16 cellular contexts compared by ENCODE assay signal in the genomic region with DNA sequence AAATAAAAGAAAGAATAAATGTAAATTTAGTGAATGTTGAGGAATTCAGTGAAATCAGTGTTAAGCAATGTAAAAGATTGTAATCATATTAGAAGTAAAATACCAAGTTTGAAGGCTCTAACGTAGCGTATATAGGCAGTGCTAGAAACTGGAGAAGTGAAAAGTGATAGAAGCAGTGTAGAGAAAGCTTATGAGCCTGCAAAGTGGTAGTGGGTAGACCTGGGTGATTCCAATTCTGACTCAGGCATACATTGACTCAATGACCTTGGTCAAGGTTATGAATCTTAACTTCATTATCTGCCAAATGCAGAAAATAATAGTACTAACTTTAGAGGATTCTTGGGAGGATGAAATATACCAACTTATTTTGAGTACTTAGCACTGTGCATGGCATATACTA.
A peak's percentile ranks its signal among the peaks of the same experiment; 100 is the strongest.
DNase-seq lines count a peak whose midpoint lies in the region; ATAC-seq and TF ChIP-seq lines count a peak whose summit lies in the region.
"Had no signal": no experiment of that assay in that cellular context is flagged by ENCODE, and none has a peak within 500 bp of the region (broad histone marks: within the 10 kb centered on the region; RNA-seq: fewer than 3 reads in every experiment).

No MANE protein-coding gene starts in this region.

- H3K4me3 ChIP-seq in GM12865 (ENCODE audit: low read depth, low read length) = no peak overlapping the region
- H3K4me3 ChIP-seq: GM23248 had no signal

- no peak for TF ChIP-seq CTCF in GM12865 (IDR thresholded peaks at IDR 0.05; ENCODE audit: insufficient read depth, low read depth, low read length, missing control alignments)

- peak; percentile 56 for ATAC-seq in GM18907 (IDR thresholded peaks at IDR 0.05; ENCODE audit: unreplicated experiment)
- peak; percentile 55 for ATAC-seq in HG02623 (IDR thresholded peaks at IDR 0.05; ENCODE audit: unreplicated experiment)
- peak; percentile 59 for ATAC-seq in HG03565 (IDR thresholded peaks at IDR 0.05; ENCODE audit: unreplicated experiment)
- ATAC-seq: CD8-positive, alpha-beta T cell; HCT116 had no signal

- DNase-seq in GM12865 (ENCODE audit: low read depth) (peak; percentile 26), NCI-H1417 treated with DMSO at 0.1 percent for 48 hours (lab: John Stamatoyannopoulos, UW) (no peak), KG1 (lab: John Stamatoyannopoulos, UW) (no peak)
- no peak for DNase-seq in NK-92 treated with Interleukin-12 subunit alpha and Interleukin-12 subunit beta, amount 100 ng/mL, for 24 hours (lab: John Stamatoyannopoulos, UW)
- DNase-seq: CD8-positive, alpha-beta T cell; COR-L47; DMS153; DMS79 treated with DMSO at 0.1 percent for 48 hours; EL; GM23248; IMR-90; KBM-7 had no signal
